ENCODE assay signal across 2 cellular contexts in the genomic region with DNA sequence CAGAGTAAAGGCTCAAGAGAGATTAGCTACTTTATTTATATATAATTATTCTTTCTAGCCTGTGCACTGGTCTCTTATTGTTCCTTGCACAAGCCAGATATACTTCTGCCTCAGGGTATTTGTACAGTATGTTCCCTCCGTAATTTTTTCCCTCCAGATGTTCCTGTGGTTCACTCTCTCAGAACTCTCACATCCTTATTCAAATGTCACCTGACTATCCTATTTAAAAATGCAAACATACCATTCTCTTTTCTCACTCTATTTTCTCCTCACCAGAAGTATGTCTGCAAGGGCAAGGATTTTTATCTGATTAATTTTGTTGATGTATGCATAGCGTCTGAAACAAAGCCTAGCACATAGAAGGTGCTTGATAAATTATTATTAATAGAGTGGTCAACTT.
TF ChIP-seq lines count a peak whose summit lies in the region.

No MANE protein-coding gene starts in this region.

TF ChIP-seq in SK-N-SH, 30 proteins besides CTCF, POLR2A, EP300 and RAD21:
- TF ChIP-seq USF2 (IDR thresholded peaks at IDR 0.05; ENCODE audit: borderline replicate concordance, low read depth, low read length) = no peak
TF ChIP-seq in SK-N-SH: peak in this region for 0.

TF ChIP-seq in SK-N-SH treated with all-trans-retinoic acid at 6 μM for 48 hours, 23 proteins besides CTCF, POLR2A, EP300 and RAD21:
- TF ChIP-seq, protein P1, sequence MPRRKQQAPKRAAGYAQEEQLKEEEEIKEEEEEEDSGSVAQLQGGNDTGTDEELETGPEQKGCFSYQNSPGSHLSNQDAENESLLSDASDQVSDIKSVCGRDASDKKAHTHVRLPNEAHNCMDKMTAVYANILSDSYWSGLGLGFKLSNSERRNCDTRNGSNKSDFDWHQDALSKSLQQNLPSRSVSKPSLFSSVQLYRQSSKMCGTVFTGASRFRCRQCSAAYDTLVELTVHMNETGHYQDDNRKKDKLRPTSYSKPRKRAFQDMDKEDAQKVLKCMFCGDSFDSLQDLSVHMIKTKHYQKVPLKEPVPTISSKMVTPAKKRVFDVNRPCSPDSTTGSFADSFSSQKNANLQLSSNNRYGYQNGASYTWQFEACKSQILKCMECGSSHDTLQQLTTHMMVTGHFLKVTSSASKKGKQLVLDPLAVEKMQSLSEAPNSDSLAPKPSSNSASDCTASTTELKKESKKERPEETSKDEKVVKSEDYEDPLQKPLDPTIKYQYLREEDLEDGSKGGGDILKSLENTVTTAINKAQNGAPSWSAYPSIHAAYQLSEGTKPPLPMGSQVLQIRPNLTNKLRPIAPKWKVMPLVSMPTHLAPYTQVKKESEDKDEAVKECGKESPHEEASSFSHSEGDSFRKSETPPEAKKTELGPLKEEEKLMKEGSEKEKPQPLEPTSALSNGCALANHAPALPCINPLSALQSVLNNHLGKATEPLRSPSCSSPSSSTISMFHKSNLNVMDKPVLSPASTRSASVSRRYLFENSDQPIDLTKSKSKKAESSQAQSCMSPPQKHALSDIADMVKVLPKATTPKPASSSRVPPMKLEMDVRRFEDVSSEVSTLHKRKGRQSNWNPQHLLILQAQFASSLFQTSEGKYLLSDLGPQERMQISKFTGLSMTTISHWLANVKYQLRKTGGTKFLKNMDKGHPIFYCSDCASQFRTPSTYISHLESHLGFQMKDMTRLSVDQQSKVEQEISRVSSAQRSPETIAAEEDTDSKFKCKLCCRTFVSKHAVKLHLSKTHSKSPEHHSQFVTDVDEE (CRISPR knock-in tag; IDR thresholded peaks at IDR 0.05) = no peak
- TF ChIP-seq OSR1 (CRISPR knock-in tag; IDR thresholded peaks at IDR 0.05) = no peak
- no peak for TF ChIP-seq ZC3H10 (CRISPR knock-in tag; IDR thresholded peaks at IDR 0.05)
- no peak for TF ChIP-seq ZFP3 (CRISPR knock-in tag; IDR thresholded peaks at IDR 0.05)
- no peak for TF ChIP-seq CREB5 (CRISPR knock-in tag; IDR thresholded peaks at IDR 0.05; ENCODE audit: low read depth)
- no peak for TF ChIP-seq GLIS3 (CRISPR knock-in tag; IDR thresholded peaks at IDR 0.05)
- no peak for TF ChIP-seq SNAI2 (CRISPR knock-in tag; IDR thresholded peaks at IDR 0.05)
- no peak for TF ChIP-seq TOX (CRISPR knock-in tag; IDR thresholded peaks at IDR 0.05; ENCODE audit: borderline replicate concordance)
- no peak for TF ChIP-seq BACH2 (CRISPR knock-in tag; IDR thresholded peaks at IDR 0.05; ENCODE audit: borderline replicate concordance)
- TF ChIP-seq ISL1 (CRISPR knock-in tag; IDR thresholded peaks at IDR 0.05) = no peak
